ENCODE assay signal across 24 cellular contexts in genomic region chrX:29447867-29448266, GRCh38.
"Had no signal": no experiment of that assay in that cellular context is flagged by ENCODE, and none has a peak within 500 bp of the region (broad histone marks: within the 10 kb centered on the region; RNA-seq: fewer than 3 reads in every experiment).

No MANE protein-coding gene starts in this region.

- H3K4me1 ChIP-seq: colonic mucosa, esophagus muscularis mucosa, gastrocnemius medialis, lower lobe of right lung, prostate gland, right atrium auricular region, tibial nerve, upper lobe of left lung had no signal

- FAIRE-seq: endothelial cell of umbilical vein, keratinocyte, small intestine, urothelium cell line had no signal

- H3K27ac ChIP-seq: colonic mucosa, esophagus muscularis mucosa, gastrocnemius medialis, lower lobe of right lung, prostate gland, right atrium auricular region, thoracic aorta, tibial nerve, upper lobe of left lung had no signal

- ATAC-seq: gastrocnemius medialis; left ventricle myocardium superior; lower lobe of right lung; naive thymus-derived CD8-positive, alpha-beta T cell; stimulated activated naive CD8-positive, alpha-beta T cell treated with anti-CD3 and anti-CD28 coated beads, Interleukin-15, Interleukin-2, amounts not matched to agents 100 U/mL and 50 U/mL, for 24 hours had no signal

- H3K36me3 ChIP-seq: colonic mucosa, esophagus muscularis mucosa, gastrocnemius medialis, lower lobe of right lung, prostate gland, right atrium auricular region, thoracic aorta, tibial nerve, upper lobe of left lung had no signal

- H3K27me3 ChIP-seq: colonic mucosa, esophagus muscularis mucosa, gastrocnemius medialis, right atrium auricular region, tibial nerve, upper lobe of left lung had no signal

- H3K9me3 ChIP-seq: colonic mucosa, esophagus muscularis mucosa, gastrocnemius medialis, lower lobe of right lung, prostate gland, right atrium auricular region, thoracic aorta, tibial nerve, upper lobe of left lung had no signal

- H3K4me3 ChIP-seq: colonic mucosa, esophagus muscularis mucosa, gastrocnemius medialis, lower lobe of right lung, prostate gland, right atrium auricular region, thoracic aorta, tibial nerve, upper lobe of left lung had no signal

- DNase-seq: colonic mucosa; dermis blood vessel endothelial cell; effector memory CD4-positive, alpha-beta T cell; gastrocnemius medialis; head of caudate nucleus; left ventricle myocardium superior; lower lobe of right lung; naive thymus-derived CD8-positive, alpha-beta T cell; nephron progenitor cell; nucleus accumbens; small intestine; stimulated activated CD4-positive, alpha-beta T cell treated with anti-CD3 and anti-CD28 coated beads, Interleukin-15, amount 100 ng/mL, for 24 hours; stimulated activated CD4-positive, alpha-beta T cell treated with anti-CD3 and anti-CD28 coated beads, Interleukin-4, amount 100 ng/mL, for 1 hour; stimulated activated CD8-positive, alpha-beta memory T cell treated with anti-CD3 and anti-CD28 coated beads, Interleukin-4, amount 100 ng/mL, for 48 hours; stimulated activated naive CD8-positive, alpha-beta T cell treated with anti-CD3 and anti-CD28 coated beads, Interleukin-15, Interleukin-2, amounts not matched to agents 100 U/mL and 50 U/mL, for 24 hours; upper lobe of left lung had no signal
